Comparison of ENCODE assay signal across 8 cellular contexts in genomic region chr2:121649402-121649651, GRCh38. TPM values are rescaled to one million over a fixed set of nuclear protein-coding genes. Genes with fewer than 3 reads are reported as not detected.
DNase-seq lines count a peak whose midpoint lies in the region; ATAC-seq and TF ChIP-seq lines count a peak whose summit lies in the region.

Gene CLASP1 (minus strand): TSS chr2:121649462. CDS start chr2:121605895, 43,567 bp downstream.

- POLR2A ChIA-PET in activated CD4-positive, alpha-beta memory T cell treated with anti-CD3 and anti-CD28 coated beads, Interleukin-2, amount 10 ng/mL, durations not matched to agents 7 days and 5 days (lab: Charles Lee), result interaction anchor here (0.6 to 6.1 kb wide), 22 partner anchors 9 to 246 kb away, joined by 3 to 224 read pairs (median 4); partner anchors contain the start of genes NIFK, RNU4ATAC and TSN

- intact Hi-C loops in lower leg skin (cut with DNase I; ENCODE audit: low total_unique reads), result no loop called here

- H3K27me3 Mint-ChIP-seq in activated CD4-positive, alpha-beta memory T cell treated with anti-CD3 and anti-CD28 coated beads, Interleukin-2, amount 10 ng/mL, durations not matched to agents 7 days and 5 days, result no peaks in the 10 kb centered on the region

- TF ChIP-seq POLR2A in lower leg skin (IDR thresholded peaks at IDR 0.05), result no peak

- peak within 1 kb of the TSS; percentile 100 for H3K27ac Mint-ChIP-seq in activated CD4-positive, alpha-beta memory T cell treated with anti-CD3 and anti-CD28 coated beads, Interleukin-2, amount 10 ng/mL, durations not matched to agents 7 days and 5 days

- CTCF ChIA-PET in activated CD4-positive, alpha-beta memory T cell treated with anti-CD3 and anti-CD28 coated beads, Interleukin-2, amount 10 ng/mL, durations not matched to agents 7 days and 5 days (lab: Charles Lee), result interaction anchor here (0.8 to 4.5 kb wide), 7 partner anchors 9 to 247 kb away, joined by 3 to 28 read pairs (median 3); partner anchors contain the start of gene RNU4ATAC

- no peaks in the 10 kb centered on the region for H3K9me3 ChIP-seq in BE2C

- peak within 1 kb of the TSS; percentile 88 for H3K4me3 Mint-ChIP-seq in activated CD4-positive, alpha-beta memory T cell treated with anti-CD3 and anti-CD28 coated beads, Interleukin-2, amount 10 ng/mL, durations not matched to agents 7 days and 5 days

- TF ChIP-seq CTCF in BE2C (IDR thresholded peaks at IDR 0.05; ENCODE audit: low read depth, low read length) (no peak), lower leg skin (IDR thresholded peaks at IDR 0.05) (no peak)

- H3K4me1 Mint-ChIP-seq in activated CD4-positive, alpha-beta memory T cell treated with anti-CD3 and anti-CD28 coated beads, Interleukin-2, amount 10 ng/mL, durations not matched to agents 7 days and 5 days, result peaks cover 64% of the 10 kb centered on the region

- peak; percentile 88 for ATAC-seq in GM19328 (IDR thresholded peaks at IDR 0.05; ENCODE audit: unreplicated experiment)
- ATAC-seq in HG03460 (IDR thresholded peaks at IDR 0.05; ENCODE audit: unreplicated experiment), result peak; percentile 88

- no peaks in the 10 kb centered on the region for H3K27me3 ChIP-seq in BE2C

- H3K36me3 Mint-ChIP-seq in activated CD4-positive, alpha-beta memory T cell treated with anti-CD3 and anti-CD28 coated beads, Interleukin-2, amount 10 ng/mL, durations not matched to agents 7 days and 5 days (ENCODE audit: low read depth), result peaks cover 50% of the 10 kb centered on the region

- H3K36me3 ChIP-seq in BE2C, result no peaks in the 10 kb centered on the region

- H3K4me3 ChIP-seq in BE2C (ENCODE audit: low read depth, low read length) (peak within 1 kb of the TSS; percentile 67), lower leg skin (ENCODE audit: low read depth, poor library complexity, severe bottlenecking) (peak within 1 kb of the TSS; percentile 96)

- 0 to 1% methylated on average over 17 to 20 of the region's 20 CpGs for WGBS in lower leg skin, 2 donors

- H3K9me3 Mint-ChIP-seq in activated CD4-positive, alpha-beta memory T cell treated with anti-CD3 and anti-CD28 coated beads, Interleukin-2, amount 10 ng/mL, durations not matched to agents 7 days and 5 days, result no peaks in the 10 kb centered on the region

- H3K4me1 ChIP-seq in BE2C, result no peaks in the 10 kb centered on the region

- DNase-seq in BE2C (peak; percentile 88), NCI-H82 treated with DMSO at 0.1 percent for 48 hours (lab: John Stamatoyannopoulos, UW; ENCODE audit: unreplicated experiment) (peak; percentile 92), ecto neural progenitor cell (ENCODE audit: low spot score) (peak; percentile 96), lower leg skin (ENCODE audit: low spot score in 2 of 2) (peak; percentile 96 to 99)
- peak; percentile 97 for DNase-seq in activated CD4-positive, alpha-beta memory T cell treated with anti-CD3 and anti-CD28 coated beads, Interleukin-2, amount 10 ng/mL, durations not matched to agents 7 days and 5 days
- DNase-seq in stimulated activated CD4-positive, alpha-beta T cell treated with anti-CD3 and anti-CD28 coated beads, TNF-alpha, amount 100 ng/mL, for 24 hours (ENCODE audit: low read depth in 3 of 3), result peak; percentile 86 to 94 (median 89)

RNA-seq across cellular contexts. Expression of gene CLASP1, which starts in this region (rescaled TPM):
- polyA plus RNA-seq in BE2C (2012; ENCODE audit: insufficient read depth, insufficient read length, low read depth), result 15.9 TPM
- 10 to 100 TPM; 64.6 to 66.5 TPM for total RNA-seq in activated CD4-positive, alpha-beta memory T cell treated with anti-CD3 and anti-CD28 coated beads, Interleukin-2, amount 10 ng/mL, durations not matched to agents 7 days and 5 days
- 10 to 100 TPM; 56.8 to 88.4 (median 69.0) TPM for total RNA-seq in lower leg skin

Comparison
In these comparisons a context has a peak if more than half of its experiments do, and no peak if none do; other contexts are left out.
1. Peak in every context shown above with its lines: DNase-seq, ATAC-seq and H3K4me3 ChIP-seq.